21 cellular contexts compared by ENCODE assay signal in the genomic region with DNA sequence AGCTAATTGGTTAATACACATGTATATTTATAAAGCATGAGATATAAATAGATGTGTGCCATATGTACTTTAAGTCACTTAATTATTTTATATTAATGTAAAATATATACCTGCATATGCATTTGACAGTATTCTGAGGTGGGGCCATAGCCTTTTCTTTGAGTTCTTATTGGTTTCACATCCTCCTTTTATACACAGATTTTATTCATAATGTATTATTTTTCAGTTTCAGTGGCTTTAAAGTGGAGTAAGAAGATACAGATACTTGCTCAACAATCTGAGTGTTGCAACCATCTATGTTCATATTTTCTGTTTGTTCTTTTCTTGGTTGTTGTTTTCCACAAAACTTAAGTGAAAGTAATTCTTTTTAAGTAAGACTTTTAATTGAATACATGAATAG.
DNase-seq lines count a peak whose midpoint lies in the region; ATAC-seq, FAIRE-seq and TF ChIP-seq lines count a peak whose summit lies in the region.
"Had no signal": no experiment of that assay in that cellular context is flagged by ENCODE, and none has a peak within 500 bp of the region (broad histone marks: within the 10 kb centered on the region; RNA-seq: fewer than 3 reads in every experiment).

No MANE protein-coding gene starts in this region.

- H3K36me3 Mint-ChIP-seq in activated naive CD8-positive, alpha-beta T cell treated with anti-CD3 and anti-CD28 coated beads, Interleukin-2, amount 50 U/mL, for 24 hours (ENCODE audit: low read depth), result no peaks in the 10 kb centered on the region

- H3K4me3 ChIP-seq in GM06990 (replicated peaks; ENCODE audit: low read depth, low read length), result no peak overlapping the region
- H3K4me3 ChIP-seq: A549, cardiac muscle cell, HAP-1, lung had no signal

- no peaks in the 10 kb centered on the region for H3K36me3 ChIP-seq in GM06990 (ENCODE audit: control insufficient read depth, insufficient read depth, low read length)
- H3K36me3 ChIP-seq: cardiac muscle cell, HAP-1 had no signal

- H3K9me3 Mint-ChIP-seq in activated naive CD8-positive, alpha-beta T cell treated with anti-CD3 and anti-CD28 coated beads, Interleukin-2, amount 50 U/mL, for 24 hours, result peaks cover 15% of the 10 kb centered on the region

- no peaks in the 10 kb centered on the region for H3K27me3 Mint-ChIP-seq in activated naive CD8-positive, alpha-beta T cell treated with anti-CD3 and anti-CD28 coated beads, Interleukin-2, amount 50 U/mL, for 24 hours
- H3K27me3 Mint-ChIP-seq: B cell had no signal

- no peak overlapping the region for H3K27ac Mint-ChIP-seq in activated naive CD8-positive, alpha-beta T cell treated with anti-CD3 and anti-CD28 coated beads, Interleukin-2, amount 50 U/mL, for 24 hours
- H3K27ac Mint-ChIP-seq: activated CD8-positive, alpha-beta T cell treated with anti-CD3 and anti-CD28 coated beads, Interleukin-2, amount 10 ng/mL, durations not matched to agents 7 days and 5 days; B cell had no signal

- no peak overlapping the region for H3K4me3 Mint-ChIP-seq in activated naive CD8-positive, alpha-beta T cell treated with anti-CD3 and anti-CD28 coated beads, Interleukin-2, amount 50 U/mL, for 24 hours
- H3K4me3 Mint-ChIP-seq: activated CD8-positive, alpha-beta T cell treated with anti-CD3 and anti-CD28 coated beads, Interleukin-2, amount 10 ng/mL, durations not matched to agents 7 days and 5 days; B cell had no signal

- no peak for FAIRE-seq in D721Med (lab: Jason Lieb, UNC)
- FAIRE-seq: A549, TTC549 had no signal

- ATAC-seq in GM18861 (IDR thresholded peaks at IDR 0.05; ENCODE audit: unreplicated experiment), result peak; percentile 75
- ATAC-seq in HG02938 (IDR thresholded peaks at IDR 0.05; ENCODE audit: unreplicated experiment), result peak; percentile 75
- peak; percentile 67 for ATAC-seq in HG03565 (IDR thresholded peaks at IDR 0.05; ENCODE audit: unreplicated experiment)
- no peak for ATAC-seq in activated naive CD8-positive, alpha-beta T cell treated with anti-CD3 and anti-CD28 coated beads, Interleukin-2, amount 50 U/mL, for 24 hours
- ATAC-seq: A549; activated CD8-positive, alpha-beta T cell treated with anti-CD3 and anti-CD28 coated beads, Interleukin-2, amount 10 ng/mL, durations not matched to agents 7 days and 5 days had no signal

- DNase-seq in GM06990 (ENCODE audit: extremely low read depth, insufficient read length) (peak; percentile 2), D721Med (ENCODE audit: insufficient read length, low spot score) (no peak), T-helper 2 cell (no peak)
- no peak for DNase-seq in activated naive CD8-positive, alpha-beta T cell treated with anti-CD3 and anti-CD28 coated beads, Interleukin-2, amount 50 U/mL, for 24 hours
- DNase-seq in stimulated activated CD4-positive, alpha-beta T cell treated with anti-CD3 and anti-CD28 coated beads, Interleukin-1b, Interleukin-23, amount 100 ng/mL, for 48 hours, result no peak
- DNase-seq: activated CD4-positive, alpha-beta T cell treated with anti-CD3 and anti-CD28 coated beads for 1 hour; activated CD8-positive, alpha-beta T cell treated with anti-CD3 and anti-CD28 coated beads, Interleukin-2, amount 10 ng/mL, durations not matched to agents 7 days and 5 days; activated T-cell treated with anti-CD3 and anti-CD28 coated beads, Interleukin-2, amount 50 U/mL, for 1 hour; amygdala; DND-41; NCI-H1694; NCI-H774 had no signal

- H3K4me1 Mint-ChIP-seq in activated naive CD8-positive, alpha-beta T cell treated with anti-CD3 and anti-CD28 coated beads, Interleukin-2, amount 50 U/mL, for 24 hours, result no peaks in the 10 kb centered on the region
- H3K4me1 Mint-ChIP-seq: B cell had no signal

- no peak for TF ChIP-seq CTCF in GM06990 (IDR thresholded peaks at IDR 0.05; ENCODE audit: insufficient read depth, low read length, poor library complexity, severe bottlenecking)
- no peak for TF ChIP-seq CTCF in D721Med (IDR thresholded peaks at IDR 0.05; ENCODE audit: insufficient read depth, missing control alignments)

- H3K27me3 ChIP-seq in GM06990 (replicated peaks; ENCODE audit: control insufficient read depth, insufficient read depth, low read length), result no peaks in the 10 kb centered on the region
- H3K27me3 ChIP-seq: cardiac muscle cell had no signal
